Comparison of ENCODE assay signal across 8 cellular contexts in the genomic region with DNA sequence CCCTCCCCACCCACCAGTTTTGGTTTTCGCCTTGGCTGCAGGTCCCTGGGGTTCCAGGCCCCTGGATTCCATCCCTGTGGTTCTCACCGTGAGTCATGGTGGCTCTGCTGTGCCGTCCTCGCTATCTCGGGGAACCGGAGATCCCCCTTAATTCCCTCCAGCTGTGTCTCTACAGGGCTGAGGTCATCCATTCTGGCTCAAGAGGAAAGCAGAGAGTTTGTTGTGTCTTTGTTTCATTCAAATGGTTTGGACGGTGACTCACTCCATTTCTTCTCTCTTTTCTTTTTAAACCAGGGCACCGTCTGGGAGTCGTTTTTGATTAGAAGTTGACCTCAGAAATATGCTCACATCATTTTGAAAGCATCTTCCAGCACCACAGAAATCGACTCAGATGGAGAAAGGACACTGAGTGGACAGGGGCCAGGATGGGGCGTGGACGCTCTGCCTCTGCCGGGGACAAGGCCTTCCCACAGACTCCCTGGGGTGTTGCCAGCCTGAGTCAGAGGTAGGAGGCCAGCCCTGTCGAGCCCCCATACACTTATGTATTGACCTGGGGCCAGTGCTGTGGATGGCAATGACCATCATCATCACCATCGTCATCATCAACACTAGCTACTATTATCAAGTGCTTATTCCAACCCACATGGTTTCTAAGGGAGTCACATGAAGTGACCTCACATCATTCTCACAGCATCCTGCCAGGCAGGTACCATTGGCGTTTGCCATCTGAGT.
DNase-seq lines count a peak whose midpoint lies in the region; ATAC-seq and TF ChIP-seq lines count a peak whose summit lies in the region.

No MANE protein-coding gene starts in this region.

- no peak overlapping the region for H3K23ac ChIP-seq in H9 (ENCODE audit: insufficient read length, low read depth, low read length)

- no peak overlapping the region for H4K91ac ChIP-seq in H9 (ENCODE audit: insufficient read length, low read depth, low read length)

- H3K36me3 Mint-ChIP-seq in H9 (ENCODE audit: insufficient read depth in 1 of 3, low read depth in 3 of 3): peaks cover 3 to 13% (median 4%) of the 10 kb centered on the region in 3 experiments
- H3K36me3 Mint-ChIP-seq in activated T-cell treated with anti-CD3 and anti-CD28 coated beads, Interleukin-2, amount 50 U/mL, for 24 hours (ENCODE audit: low read depth): no peaks in the 10 kb centered on the region

- no peak overlapping the region for H2AFZ ChIP-seq in H9 (ENCODE audit: low read length)

- no peaks in the 10 kb centered on the region for H3K79me2 ChIP-seq in H9 (ENCODE audit: insufficient read depth, low read length)

- peaks cover 8% of the 10 kb centered on the region for H3K9me3 ChIP-seq in H9 (ENCODE audit: control insufficient read depth, low read depth, low read length)

- ATAC-seq in foreskin keratinocyte (peak; percentile 90), GM18502 (IDR thresholded peaks at IDR 0.05; ENCODE audit: poor library complexity, unreplicated experiment) (no peak)

- H3K27ac ChIP-seq in foreskin keratinocyte (peak overlapping the region; percentile 96), H9 (ENCODE audit: insufficient read length, low read depth, low read length) (no peak overlapping the region)

- H3T11ph ChIP-seq in H9 (ENCODE audit: low read length): no peak overlapping the region

- no peaks in the 10 kb centered on the region for H3K79me1 ChIP-seq in H9 (ENCODE audit: insufficient read depth, low read depth, low read length, poor library complexity, severe bottlenecking)

- H3K14ac ChIP-seq in H9 (ENCODE audit: insufficient read depth, low read length): no peak overlapping the region

- WGBS in H9 (ENCODE audit: extremely low coverage, insufficient read length, low lambda C conversion rate): no CpG with 5 or more reads among the region's 16 CpGs

- H2BK15ac ChIP-seq in H9 (ENCODE audit: low read depth, low read length): no peak overlapping the region

- no peak overlapping the region for H2BK12ac ChIP-seq in H9 (ENCODE audit: insufficient read length, low read depth, low read length)

- no peaks in the 10 kb centered on the region for H3K23me2 ChIP-seq in H9 (ENCODE audit: insufficient read length, low read depth, low read length, poor library complexity, severe bottlenecking)

- no peak overlapping the region for H2BK120ac ChIP-seq in H9 (ENCODE audit: low read depth, low read length, poor library complexity, severe bottlenecking)

- no peak overlapping the region for H3K27ac Mint-ChIP-seq in H9
- no peak overlapping the region for H3K27ac Mint-ChIP-seq in activated T-cell treated with anti-CD3 and anti-CD28 coated beads, Interleukin-2, amount 50 U/mL, for 24 hours

- no peak overlapping the region for H3K4me2 ChIP-seq in H9 (ENCODE audit: insufficient read depth, insufficient read length, low read length)

- H3K18ac ChIP-seq in H9 (ENCODE audit: insufficient read length, low read depth, low read length): no peak overlapping the region

- H3K4me1 Mint-ChIP-seq in H9: peaks cover 7 to 12% of the 10 kb centered on the region in 2 experiments
- H3K4me1 Mint-ChIP-seq in activated T-cell treated with anti-CD3 and anti-CD28 coated beads, Interleukin-2, amount 50 U/mL, for 24 hours (ENCODE audit: low read depth): peaks cover 5% of the 10 kb centered on the region

- peaks cover 14% of the 10 kb centered on the region for H3K4me1 ChIP-seq in foreskin keratinocyte
- H3K4me1 ChIP-seq in H9 (ENCODE audit: insufficient read depth, low read length): no peaks in the 10 kb centered on the region

- no peak overlapping the region for H4K8ac ChIP-seq in H9 (replicated peaks; ENCODE audit: insufficient read length, low read depth, low read length)

- no peak overlapping the region for H2BK5ac ChIP-seq in H9 (ENCODE audit: insufficient read length, low read length)

- peaks cover 18 to 22% of the 10 kb centered on the region in 2 experiments for H3K9me3 Mint-ChIP-seq in H9
- peaks cover 10% of the 10 kb centered on the region for H3K9me3 Mint-ChIP-seq in activated T-cell treated with anti-CD3 and anti-CD28 coated beads, Interleukin-2, amount 50 U/mL, for 24 hours

- H3K9ac ChIP-seq in H9 (ENCODE audit: extremely low read depth, insufficient read length, low read length): no peak overlapping the region

- peak; percentile 100 for DNase-seq in EL
- DNase-seq in T1000 (lab: John Stamatoyannopoulos, UW): peak; percentile 99
- DNase-seq in foreskin keratinocyte: peak; percentile 98 to 99
- peak; percentile 92 for DNase-seq in renal cortical epithelial cell (ENCODE audit: low read depth)
- no peak for DNase-seq in GM19238 (ENCODE audit: insufficient read length, low spot score)
- DNase-seq in H9: no peak
- no peak for DNase-seq in activated T-cell treated with anti-CD3 and anti-CD28 coated beads, Interleukin-2, amount 50 U/mL, for 24 hours

- H3K27me3 Mint-ChIP-seq in H9 (ENCODE audit: low read depth): peaks cover 4% of the 10 kb centered on the region
- no peaks in the 10 kb centered on the region for H3K27me3 Mint-ChIP-seq in activated T-cell treated with anti-CD3 and anti-CD28 coated beads, Interleukin-2, amount 50 U/mL, for 24 hours

- H3K4ac ChIP-seq in H9 (ENCODE audit: low read depth, low read length): no peak overlapping the region

- no peaks in the 10 kb centered on the region for H4K20me1 ChIP-seq in H9 (ENCODE audit: control insufficient read depth, insufficient read depth, insufficient read length)

- no peak for TF ChIP-seq CTCF in foreskin keratinocyte (conservative IDR thresholded peaks at IDR 0.05)
- no peak for TF ChIP-seq CTCF in H9 (conservative IDR thresholded peaks at IDR 0.05)

- H2BK20ac ChIP-seq in H9 (ENCODE audit: low read depth, low read length, poor library complexity, severe bottlenecking): no peak overlapping the region

- no peak overlapping the region for H3K4me3 Mint-ChIP-seq in H9
- no peak overlapping the region for H3K4me3 Mint-ChIP-seq in activated T-cell treated with anti-CD3 and anti-CD28 coated beads, Interleukin-2, amount 50 U/mL, for 24 hours

- H2AK5ac ChIP-seq in H9 (ENCODE audit: insufficient read length, low read length): no peak overlapping the region

- no peak overlapping the region for H4K5ac ChIP-seq in H9 (ENCODE audit: insufficient read length, low read depth, low read length)

- H3K56ac ChIP-seq in H9 (ENCODE audit: insufficient read length, low read depth, low read length): no peak overlapping the region

- peaks cover 1% of the 10 kb centered on the region for H3K27me3 ChIP-seq in foreskin keratinocyte
- no peaks in the 10 kb centered on the region; the same call in 1 of the 2 replicates for H3K27me3 ChIP-seq in H9 (ENCODE audit: insufficient read depth, low read length)

Comparison
In these comparisons a context has a peak if more than half of its experiments do, and no peak if none do; other contexts are left out.
1. DNase-seq: peak in EL (single experiment), T1000 (single experiment), foreskin keratinocyte (2 of 2) and renal cortical epithelial cell (single experiment); none in GM19238 (single experiment), H9 (single experiment) and activated T-cell treated with anti-CD3 and anti-CD28 coated beads, Interleukin-2, amount 50 U/mL, for 24 hours (single experiment).